Comparison of ENCODE assay signal across 9 cellular contexts in genomic region chr21:14762734-14763694, GRCh38.
A peak's percentile ranks its signal among the peaks of the same experiment; 100 is the strongest.
DNase-seq lines count a peak whose midpoint lies in the region; ATAC-seq and TF ChIP-seq lines count a peak whose summit lies in the region.
"Had no signal": no experiment of that assay in that cellular context is flagged by ENCODE, and none has a peak within 500 bp of the region (broad histone marks: within the 10 kb centered on the region; RNA-seq: fewer than 3 reads in every experiment).

No MANE protein-coding gene starts in this region.

- H3K9me3 ChIP-seq in hepatocyte (ENCODE audit: low read depth) = no peaks in the 10 kb centered on the region

- H3K9me2 ChIP-seq in hepatocyte (replicated peaks; ENCODE audit: insufficient read depth) = no peaks in the 10 kb centered on the region

- DNase-seq in DMS53 (lab: John Stamatoyannopoulos, UW) = peak; percentile 1
- DNase-seq in DMS53 treated with DMSO at 0.1 percent for 48 hours (lab: John Stamatoyannopoulos, UW; ENCODE audit: unreplicated experiment) = no peak
- peak; percentile 91 for DNase-seq in SIG-M5 treated with dmso at 0.1 percent for 504 hours (lab: John Stamatoyannopoulos, UW; ENCODE audit: unreplicated experiment)
- DNase-seq in midbrain (lab: John Stamatoyannopoulos, UW) = peak; percentile 40
- no peak for DNase-seq in hepatocyte (ENCODE audit: low spot score)
- DNase-seq in 8988T = no peak
- no peak for DNase-seq in COR-L47 (lab: John Stamatoyannopoulos, UW)

- no peak overlapping the region for H3K4me3 ChIP-seq in hepatocyte

- no peaks in the 10 kb centered on the region for H4K20me1 ChIP-seq in hepatocyte (ENCODE audit: insufficient read depth, poor library complexity, severe bottlenecking)

- H3K4me2 ChIP-seq in hepatocyte = no peak overlapping the region

- no peak for TF ChIP-seq CTCF in hepatocyte (IDR thresholded peaks at IDR 0.05; ENCODE audit: poor library complexity)

- H2AFZ ChIP-seq in hepatocyte = no peak overlapping the region

- peak; percentile 96 for ATAC-seq in HG03039 (IDR thresholded peaks at IDR 0.05; ENCODE audit: unreplicated experiment)

- no peaks in the 10 kb centered on the region for H3K27me3 ChIP-seq in hepatocyte

- H3K27ac ChIP-seq in hepatocyte = no peak overlapping the region
- H3K27ac ChIP-seq: 22Rv1 had no signal

- no peaks in the 10 kb centered on the region for H3K4me1 ChIP-seq in hepatocyte (ENCODE audit: insufficient read depth)

- WGBS in hepatocyte (ENCODE audit: low lambda C conversion rate, missing lambda C conversion rate) = 66% methylated on average over 4 of the region's 4 CpGs

- H3K36me3 ChIP-seq in hepatocyte (replicated peaks; ENCODE audit: insufficient read depth, low read depth) = no peaks in the 10 kb centered on the region

- H3K79me2 ChIP-seq in hepatocyte = no peaks in the 10 kb centered on the region

Comparison
In these comparisons a context has a peak if more than half of its experiments do, and no peak if none do; other contexts are left out.
1. DNase-seq: peak in DMS53 (single experiment), SIG-M5 treated with dmso at 0.1 percent for 504 hours (single experiment) and midbrain (single experiment); none in DMS53 treated with DMSO at 0.1 percent for 48 hours (single experiment), hepatocyte (single experiment), 8988T (single experiment) and COR-L47 (single experiment).